ENCODE assay signal across 21 cellular contexts in the genomic region with DNA sequence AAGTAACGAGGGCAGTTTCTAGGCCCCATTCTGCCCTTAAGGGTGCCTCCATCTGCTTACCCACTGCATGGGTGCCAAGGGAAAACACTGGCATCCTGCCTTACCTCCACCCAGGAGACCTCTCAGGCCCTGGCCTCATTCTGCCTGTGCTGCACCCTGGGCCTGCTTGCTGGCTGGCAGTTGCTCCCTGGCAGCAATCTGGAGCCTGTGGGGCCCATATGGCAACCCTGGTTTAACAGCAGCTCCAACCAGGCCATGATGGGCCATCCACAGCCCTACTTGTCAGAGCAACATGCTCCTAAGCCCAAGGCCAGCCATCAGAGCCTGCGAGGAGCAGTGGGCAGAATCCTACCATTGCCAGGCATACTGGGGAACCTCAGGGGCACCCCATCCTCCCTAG. TPM values are rescaled to one million over a fixed set of nuclear protein-coding genes. Genes with fewer than 3 reads are reported as not detected.
DNase-seq lines count a peak whose midpoint lies in the region; ATAC-seq lines count a peak whose summit lies in the region.
"Had no signal": no experiment of that assay in that cellular context is flagged by ENCODE, and none has a peak within 500 bp of the region (broad histone marks: within the 10 kb centered on the region; RNA-seq: fewer than 3 reads in every experiment).

No MANE protein-coding gene starts in this region.

- H3K4me3 Mint-ChIP-seq in activated naive CD8-positive, alpha-beta T cell treated with anti-CD3 and anti-CD28 coated beads, Interleukin-2, amount 10 ng/mL, durations not matched to agents 7 days and 5 days = no peak overlapping the region
- no peak overlapping the region for H3K4me3 Mint-ChIP-seq in activated naive CD8-positive, alpha-beta T cell treated with anti-CD3 and anti-CD28 coated beads for 36 hours
- H3K4me3 Mint-ChIP-seq in stimulated activated naive B cell treated with anti-CD40 and anti-IgM and Interleukin-4, amounts not matched to agents 10 μg/mL and 1 μg/mL and 100 μg/mL, for 72 hours = no peak overlapping the region
- no peak overlapping the region for H3K4me3 Mint-ChIP-seq in CD4-positive, alpha-beta memory T cell
- H3K4me3 Mint-ChIP-seq: B cell had no signal

- H3K9me3 ChIP-seq in CD4-positive, alpha-beta memory T cell (ENCODE audit: control insufficient read depth in 1 of 2, low read length in 2 of 2) = no peaks in the 10 kb centered on the region
- H3K9me3 ChIP-seq: A549, Caco-2 had no signal

- peaks cover 37% of the 10 kb centered on the region for H3K4me1 Mint-ChIP-seq in activated naive CD8-positive, alpha-beta T cell treated with anti-CD3 and anti-CD28 coated beads, Interleukin-2, amount 10 ng/mL, durations not matched to agents 7 days and 5 days
- peaks cover 16% of the 10 kb centered on the region for H3K4me1 Mint-ChIP-seq in activated naive CD8-positive, alpha-beta T cell treated with anti-CD3 and anti-CD28 coated beads for 36 hours
- peaks cover 12 to 30% of the 10 kb centered on the region in 2 donors for H3K4me1 Mint-ChIP-seq in stimulated activated naive B cell treated with anti-CD40 and anti-IgM and Interleukin-4, amounts not matched to agents 10 μg/mL and 1 μg/mL and 100 μg/mL, for 72 hours
- peaks cover 14 to 30% (median 17%) of the 10 kb centered on the region in 4 donors for H3K4me1 Mint-ChIP-seq in CD4-positive, alpha-beta memory T cell

- no peak overlapping the region for H3K27ac ChIP-seq in CD4-positive, alpha-beta memory T cell (ENCODE audit: low read depth, low read length)
- H3K27ac ChIP-seq: A549, KMS-11 had no signal

- no peaks in the 10 kb centered on the region for H3K27me3 ChIP-seq in CD4-positive, alpha-beta memory T cell (ENCODE audit: insufficient read depth, low read length)

- no peak for DNase-seq in activated naive CD8-positive, alpha-beta T cell treated with anti-CD3 and anti-CD28 coated beads, Interleukin-2, amount 10 ng/mL, durations not matched to agents 7 days and 5 days
- no peak for DNase-seq in activated naive CD8-positive, alpha-beta T cell treated with anti-CD3 and anti-CD28 coated beads for 36 hours
- peak; percentile 7 for DNase-seq in NCI-H1694 (lab: John Stamatoyannopoulos, UW)
- DNase-seq in cerebellar nuclear complex (lab: John Stamatoyannopoulos, UW) = peak; percentile 80 to 83
- no peak for DNase-seq in stimulated activated naive B cell treated with anti-CD40 and anti-IgM and Interleukin-4, amounts not matched to agents 10 μg/mL and 1 μg/mL and 100 μg/mL, for 72 hours
- DNase-seq in nucleus accumbens (lab: John Stamatoyannopoulos, UW) = no peak
- no peak for DNase-seq in CD4-positive, alpha-beta memory T cell
- DNase-seq: Caco-2, DMS153, GDM1, GOT3, HCEC 1CT, IMR-90, NCI-H1105 treated with DMSO at 0.1 percent for 48 hours, NCI-H187, SHP77, SW 1271 had no signal

- no peaks in the 10 kb centered on the region for H3K36me3 ChIP-seq in CD4-positive, alpha-beta memory T cell (ENCODE audit: insufficient read depth, low read length)

- CTCF ChIA-PET in CD4-positive, alpha-beta memory T cell (lab: Charles Lee; ENCODE audit: partially characterized antibody) = interaction anchor here (1.4 to 21.1 kb wide), 2 partner anchors 15 to 45 kb away, joined by 3 to 996 read pairs; a partner anchor contains a TSS

- H3K36me3 Mint-ChIP-seq in activated naive CD8-positive, alpha-beta T cell treated with anti-CD3 and anti-CD28 coated beads, Interleukin-2, amount 10 ng/mL, durations not matched to agents 7 days and 5 days = peaks cover 20% of the 10 kb centered on the region
- H3K36me3 Mint-ChIP-seq in activated naive CD8-positive, alpha-beta T cell treated with anti-CD3 and anti-CD28 coated beads for 36 hours = peaks cover 1% of the 10 kb centered on the region
- peaks cover 10 to 20% of the 10 kb centered on the region in 2 donors for H3K36me3 Mint-ChIP-seq in stimulated activated naive B cell treated with anti-CD40 and anti-IgM and Interleukin-4, amounts not matched to agents 10 μg/mL and 1 μg/mL and 100 μg/mL, for 72 hours
- H3K36me3 Mint-ChIP-seq in CD4-positive, alpha-beta memory T cell = peaks cover 2 to 3% of the 10 kb centered on the region in 2 donors

- H3K27ac Mint-ChIP-seq in activated naive CD8-positive, alpha-beta T cell treated with anti-CD3 and anti-CD28 coated beads, Interleukin-2, amount 10 ng/mL, durations not matched to agents 7 days and 5 days = peak overlapping the region; percentile 61
- no peak overlapping the region for H3K27ac Mint-ChIP-seq in activated naive CD8-positive, alpha-beta T cell treated with anti-CD3 and anti-CD28 coated beads for 36 hours
- H3K27ac Mint-ChIP-seq in stimulated activated naive B cell treated with anti-CD40 and anti-IgM and Interleukin-4, amounts not matched to agents 10 μg/mL and 1 μg/mL and 100 μg/mL, for 72 hours = peak overlapping the region; percentile 0
- no peak overlapping the region for H3K27ac Mint-ChIP-seq in CD4-positive, alpha-beta memory T cell
- H3K27ac Mint-ChIP-seq: B cell had no signal

- H3K9me3 Mint-ChIP-seq in activated naive CD8-positive, alpha-beta T cell treated with anti-CD3 and anti-CD28 coated beads, Interleukin-2, amount 10 ng/mL, durations not matched to agents 7 days and 5 days = no peaks in the 10 kb centered on the region
- no peaks in the 10 kb centered on the region for H3K9me3 Mint-ChIP-seq in activated naive CD8-positive, alpha-beta T cell treated with anti-CD3 and anti-CD28 coated beads for 36 hours
- no peaks in the 10 kb centered on the region for H3K9me3 Mint-ChIP-seq in stimulated activated naive B cell treated with anti-CD40 and anti-IgM and Interleukin-4, amounts not matched to agents 10 μg/mL and 1 μg/mL and 100 μg/mL, for 72 hours
- H3K9me3 Mint-ChIP-seq in CD4-positive, alpha-beta memory T cell = no peaks in the 10 kb centered on the region

- POLR2A ChIA-PET in activated naive CD8-positive, alpha-beta T cell treated with anti-CD3 and anti-CD28 coated beads, Interleukin-2, amount 10 ng/mL, durations not matched to agents 7 days and 5 days (lab: Charles Lee) = interaction anchor here (26.1 kb wide), 1 partner anchor 45 kb away, joined by 3572 read pairs; a partner anchor contains a TSS
- POLR2A ChIA-PET in CD4-positive, alpha-beta memory T cell (lab: Charles Lee; ENCODE audit: partially characterized antibody) = no interaction called here

- H3K4me3 ChIP-seq in CD4-positive, alpha-beta memory T cell (ENCODE audit: low read length in 2 of 2) = no peak overlapping the region
- H3K4me3 ChIP-seq: A549 had no signal

- intact Hi-C loops in CD4-positive, alpha-beta memory T cell (cut with micrococcal nuclease) = no loop called here

- no peaks in the 10 kb centered on the region for H3K27me3 Mint-ChIP-seq in activated naive CD8-positive, alpha-beta T cell treated with anti-CD3 and anti-CD28 coated beads, Interleukin-2, amount 10 ng/mL, durations not matched to agents 7 days and 5 days
- no peaks in the 10 kb centered on the region for H3K27me3 Mint-ChIP-seq in activated naive CD8-positive, alpha-beta T cell treated with anti-CD3 and anti-CD28 coated beads for 36 hours
- no peaks in the 10 kb centered on the region for H3K27me3 Mint-ChIP-seq in stimulated activated naive B cell treated with anti-CD40 and anti-IgM and Interleukin-4, amounts not matched to agents 10 μg/mL and 1 μg/mL and 100 μg/mL, for 72 hours
- H3K27me3 Mint-ChIP-seq in CD4-positive, alpha-beta memory T cell = no peaks in the 10 kb centered on the region
- H3K27me3 Mint-ChIP-seq: B cell had no signal

- peaks cover 27% of the 10 kb centered on the region for H3K4me1 ChIP-seq in CD4-positive, alpha-beta memory T cell (ENCODE audit: insufficient read depth, low read length)
- H3K4me1 ChIP-seq: Caco-2 had no signal

- no peak for ATAC-seq in activated naive CD8-positive, alpha-beta T cell treated with anti-CD3 and anti-CD28 coated beads, Interleukin-2, amount 10 ng/mL, durations not matched to agents 7 days and 5 days (ENCODE audit: low read depth)
- ATAC-seq in stimulated activated naive B cell treated with anti-CD40 and anti-IgM and Interleukin-4, amounts not matched to agents 10 μg/mL and 1 μg/mL and 100 μg/mL, for 72 hours (replicated peaks) = no peak
- ATAC-seq in GM19023 (IDR thresholded peaks at IDR 0.05; ENCODE audit: unreplicated experiment) = no peak
- ATAC-seq: A549 had no signal

RNA-seq across cellular contexts. Expression of a gene that starts 3.7 kb away (rescaled TPM):
- total RNA-seq in activated naive CD8-positive, alpha-beta T cell treated with anti-CD3 and anti-CD28 coated beads, Interleukin-2, amount 10 ng/mL, durations not matched to agents 7 days and 5 days = 10 to 100 TPM; 53.2 to 58.4 TPM
- total RNA-seq in activated naive CD8-positive, alpha-beta T cell treated with anti-CD3 and anti-CD28 coated beads for 36 hours = 10 to 100 TPM; 15.9 to 17.1 TPM
- total RNA-seq in CD4-positive, alpha-beta memory T cell = 10 to 100 TPM; 14.3 to 16.2 TPM
- polyA plus RNA-seq in CD4-positive, alpha-beta memory T cell = 10 to 100 TPM; 14.2 to 22.3 TPM

RNA-seq across cellular contexts. Expression of a gene that starts 5.5 kb away (rescaled TPM):
- total RNA-seq in activated naive CD8-positive, alpha-beta T cell treated with anti-CD3 and anti-CD28 coated beads, Interleukin-2, amount 10 ng/mL, durations not matched to agents 7 days and 5 days = 100 to 1,000 TPM in 1 of 2 experiments, 10 to 100 TPM in 1; 97.4 to 102 TPM
- 10 to 100 TPM; 59.8 to 64.7 TPM for total RNA-seq in activated naive CD8-positive, alpha-beta T cell treated with anti-CD3 and anti-CD28 coated beads for 36 hours
- total RNA-seq in CD4-positive, alpha-beta memory T cell = 10 to 100 TPM; 55.3 to 56.7 TPM
- 10 to 100 TPM; 21.2 to 36.7 TPM for polyA plus RNA-seq in CD4-positive, alpha-beta memory T cell

RNA-seq across cellular contexts. Expression of a gene that starts 47.7 kb away (rescaled TPM):
- total RNA-seq in activated naive CD8-positive, alpha-beta T cell treated with anti-CD3 and anti-CD28 coated beads, Interleukin-2, amount 10 ng/mL, durations not matched to agents 7 days and 5 days = 100 to 1,000 TPM; 365 to 400 TPM
- 100 to 1,000 TPM; 192 to 193 TPM for total RNA-seq in activated naive CD8-positive, alpha-beta T cell treated with anti-CD3 and anti-CD28 coated beads for 36 hours
- total RNA-seq in CD4-positive, alpha-beta memory T cell = 10 to 100 TPM; 14.7 to 15.2 TPM
- polyA plus RNA-seq in CD4-positive, alpha-beta memory T cell = 100 to 1,000 TPM in 1 of 2 donors, 10 to 100 TPM in 1; 92.1 to 248 TPM

RNA-seq across cellular contexts. Expression of a gene that starts 53.1 kb away (rescaled TPM):
- total RNA-seq in activated naive CD8-positive, alpha-beta T cell treated with anti-CD3 and anti-CD28 coated beads, Interleukin-2, amount 10 ng/mL, durations not matched to agents 7 days and 5 days = 100 to 1,000 TPM; 176 to 195 TPM
- total RNA-seq in activated naive CD8-positive, alpha-beta T cell treated with anti-CD3 and anti-CD28 coated beads for 36 hours = 100 to 1,000 TPM; 166 to 171 TPM
- 10 to 100 TPM; 36.4 to 40.1 TPM for total RNA-seq in CD4-positive, alpha-beta memory T cell
- polyA plus RNA-seq in CD4-positive, alpha-beta memory T cell = 10 to 100 TPM; 71.2 to 93.2 TPM

Comparison
In these comparisons a context has a peak if more than half of its experiments do, and no peak if none do; other contexts are left out.
1. H3K27ac Mint-ChIP-seq: peak in activated naive CD8-positive, alpha-beta T cell treated with anti-CD3 and anti-CD28 coated beads, Interleukin-2, amount 10 ng/mL, durations not matched to agents 7 days and 5 days (single experiment) and stimulated activated naive B cell treated with anti-CD40 and anti-IgM and Interleukin-4, amounts not matched to agents 10 μg/mL and 1 μg/mL and 100 μg/mL, for 72 hours (single experiment); none in activated naive CD8-positive, alpha-beta T cell treated with anti-CD3 and anti-CD28 coated beads for 36 hours (single experiment) and CD4-positive, alpha-beta memory T cell (0 of 7).
2. DNase-seq: peak in NCI-H1694 (single experiment) and cerebellar nuclear complex (2 of 2); none in activated naive CD8-positive, alpha-beta T cell treated with anti-CD3 and anti-CD28 coated beads, Interleukin-2, amount 10 ng/mL, durations not matched to agents 7 days and 5 days (single experiment), activated naive CD8-positive, alpha-beta T cell treated with anti-CD3 and anti-CD28 coated beads for 36 hours (single experiment), stimulated activated naive B cell treated with anti-CD40 and anti-IgM and Interleukin-4, amounts not matched to agents 10 μg/mL and 1 μg/mL and 100 μg/mL, for 72 hours (single experiment), nucleus accumbens (0 of 56) and CD4-positive, alpha-beta memory T cell (0 of 5).
3. RNA of a gene that starts 47.7 kb away (total RNA-seq): 365 to 400 TPM in activated naive CD8-positive, alpha-beta T cell treated with anti-CD3 and anti-CD28 coated beads, Interleukin-2, amount 10 ng/mL, durations not matched to agents 7 days and 5 days and 192 to 193 TPM in activated naive CD8-positive, alpha-beta T cell treated with anti-CD3 and anti-CD28 coated beads for 36 hours; 14.7 to 15.2 TPM in CD4-positive, alpha-beta memory T cell; every median in the first group is over 10 times any median in the second.